12 cellular contexts compared by ENCODE assay signal in the genomic region with DNA sequence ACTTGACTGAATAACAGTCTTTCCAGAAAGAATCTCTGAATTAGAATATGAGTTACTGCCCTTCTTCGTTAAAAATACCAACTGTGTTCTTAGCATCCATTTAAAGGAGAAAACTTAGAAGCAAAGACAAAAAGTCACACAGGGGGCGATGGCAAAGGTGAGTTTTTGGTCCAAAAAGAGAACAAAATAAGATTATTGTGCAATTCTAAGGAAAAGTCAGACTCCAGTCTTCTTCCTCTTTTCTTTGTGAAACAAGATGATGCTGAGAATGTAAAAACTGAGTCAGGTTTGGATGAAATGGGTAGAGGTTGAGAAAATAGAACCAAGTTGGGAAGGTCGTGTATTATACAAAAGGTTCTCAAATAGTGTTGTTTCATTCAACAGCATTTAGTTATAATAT. TPM values are rescaled to one million over a fixed set of nuclear protein-coding genes. Genes with fewer than 3 reads are reported as not detected.
A peak's percentile ranks its signal among the peaks of the same experiment; 100 is the strongest.
DNase-seq lines count a peak whose midpoint lies in the region; ATAC-seq and TF ChIP-seq lines count a peak whose summit lies in the region.
"Had no signal": no experiment of that assay in that cellular context is flagged by ENCODE, and none has a peak within 500 bp of the region (broad histone marks: within the 10 kb centered on the region; RNA-seq: fewer than 3 reads in every experiment).

No MANE protein-coding gene starts in this region.

- H3K4me1 Mint-ChIP-seq in MCF 10A (ENCODE audit: insufficient read depth, unreplicated experiment) (peaks cover 11% of the 10 kb centered on the region), endodermal cell (peaks cover 13% of the 10 kb centered on the region)

- H3K9me3 Mint-ChIP-seq in MCF 10A (ENCODE audit: unreplicated experiment) (no peaks in the 10 kb centered on the region), endodermal cell (no peaks in the 10 kb centered on the region)

- DNase-seq in MCF 10A (ENCODE audit: unreplicated experiment) (no peak), breast epithelium (ENCODE audit: low spot score in 2 of 2) (no peak), OCI-M1 (lab: John Stamatoyannopoulos, UW) (peak; percentile 46), endodermal cell (no peak), thoracic aorta (ENCODE audit: low spot score) (no peak), WERI-Rb-1 (no peak), NCI-H526 treated with DMSO at 0.1 percent for 48 hours (lab: John Stamatoyannopoulos, UW) (no peak)
- DNase-seq: NCI-H524 treated with DMSO at 0.1 percent for 48 hours had no signal

- no peaks in the 10 kb centered on the region for H3K9me3 ChIP-seq in breast epithelium
- no peaks in the 10 kb centered on the region for H3K9me3 ChIP-seq in endodermal cell (ENCODE audit: control insufficient read depth, low read length)
- H3K9me3 ChIP-seq in thoracic aorta = no peaks in the 10 kb centered on the region
- no peaks in the 10 kb centered on the region for H3K9me3 ChIP-seq in WERI-Rb-1 (ENCODE audit: severe bottlenecking)
- H3K9me3 ChIP-seq: ascending aorta had no signal

- no peak for ATAC-seq in thoracic aorta (ENCODE audit: insufficient number of reproducible peaks, low FRiP score, low read depth)
- ATAC-seq in HG03354 (IDR thresholded peaks at IDR 0.05; ENCODE audit: poor library complexity, severe bottlenecking, unreplicated experiment) = no peak

- H3K9ac ChIP-seq in endodermal cell (ENCODE audit: extremely low read depth, low read length, poor library complexity, severe bottlenecking) = no peak overlapping the region

- WGBS in endodermal cell (ENCODE audit: insufficient coverage in 1 of 2, insufficient read length in 1 of 2), 2 experiments = 89 to 100% methylated on average over 1 to 3 of the region's 3 CpGs

- POLR2A ChIA-PET in MCF 10A (lab: Yijun Ruan, JAX) = interaction anchor here (0.7 to 0.9 kb wide), 2 partner anchors 340 to 1267 kb away, joined by 3 read pairs; no protein-coding TSS in a partner anchor

- H3K27me3 ChIP-seq in breast epithelium (no peaks in the 10 kb centered on the region), endodermal cell (ENCODE audit: control insufficient read depth, insufficient read depth, low read length, poor library complexity, severe bottlenecking) (peaks cover 24% of the 10 kb centered on the region), thoracic aorta (replicated peaks; ENCODE audit: insufficient read depth) (no peaks in the 10 kb centered on the region), WERI-Rb-1 (ENCODE audit: insufficient read depth, low read depth, severe bottlenecking) (no peaks in the 10 kb centered on the region)
- H3K27me3 ChIP-seq: ascending aorta had no signal

- no peak for TF ChIP-seq POLR2A in breast epithelium (IDR thresholded peaks at IDR 0.05)

- no TSS peak for BruUV-seq in MCF 10A (replicated peaks; lab: Mats Ljungman, UMichigan)

- TF ChIP-seq CTCF in MCF 10A (IDR thresholded peaks at IDR 0.05; ENCODE audit: unreplicated experiment) (no peak), breast epithelium (IDR thresholded peaks at IDR 0.05) (no peak), endodermal cell (conservative IDR thresholded peaks at IDR 0.05) (no peak), thoracic aorta (IDR thresholded peaks at IDR 0.05) (no peak), WERI-Rb-1 (IDR thresholded peaks at IDR 0.05; ENCODE audit: low read depth, low read length) (no peak)

- H3K36me3 ChIP-seq in breast epithelium = no peaks in the 10 kb centered on the region
- H3K36me3 ChIP-seq in endodermal cell (ENCODE audit: control insufficient read depth, insufficient read depth, low read length) = peaks cover 21% of the 10 kb centered on the region
- H3K36me3 ChIP-seq in thoracic aorta = no peaks in the 10 kb centered on the region
- peaks cover 9% of the 10 kb centered on the region for H3K36me3 ChIP-seq in WERI-Rb-1

- H3K27ac Mint-ChIP-seq in MCF 10A (ENCODE audit: low read depth, unreplicated experiment) (no peak overlapping the region), endodermal cell (no peak overlapping the region)

- H3K4me1 ChIP-seq in breast epithelium = peaks cover 0 to 16% of the 10 kb centered on the region in 2 donors
- no peaks in the 10 kb centered on the region for H3K4me1 ChIP-seq in endodermal cell (ENCODE audit: control insufficient read depth, insufficient read depth, low read length)
- H3K4me1 ChIP-seq in thoracic aorta (ENCODE audit: control insufficient read depth in 1 of 2, low read depth in 2 of 2) = peaks cover 9 to 14% of the 10 kb centered on the region in 2 donors

- H3K4me3 Mint-ChIP-seq in MCF 10A (ENCODE audit: unreplicated experiment) = peak overlapping the region; percentile 90
- H3K4me3 Mint-ChIP-seq in endodermal cell = peak overlapping the region; percentile 88

- intact Hi-C loops in MCF 10A (cut with micrococcal nuclease) (no loop called here), breast epithelium (cut with DNase I; ENCODE audit: low total_unique reads) (no loop called here)

- H3K36me3 Mint-ChIP-seq in MCF 10A (ENCODE audit: insufficient read depth, unreplicated experiment) = peaks cover 7% of the 10 kb centered on the region
- H3K36me3 Mint-ChIP-seq in endodermal cell (ENCODE audit: low read depth) = peaks cover 17% of the 10 kb centered on the region

- H3K27me3 Mint-ChIP-seq in MCF 10A (ENCODE audit: insufficient read depth, unreplicated experiment) (peaks cover 4% of the 10 kb centered on the region), endodermal cell (ENCODE audit: insufficient read depth) (peaks cover 3% of the 10 kb centered on the region)

- H3K4me3 ChIP-seq in breast epithelium (no peak overlapping the region), endodermal cell (ENCODE audit: low read length) (peak overlapping the region; percentile 92), thoracic aorta (peak overlapping the region; percentile 10), WERI-Rb-1 (ENCODE audit: low read depth, low read length) (no peak overlapping the region)

- H3K27ac ChIP-seq in breast epithelium = no peak overlapping the region
- no peak overlapping the region for H3K27ac ChIP-seq in endodermal cell (ENCODE audit: low read depth, low read length)
- H3K27ac ChIP-seq in thoracic aorta = no peak overlapping the region
- no peak overlapping the region for H3K27ac ChIP-seq in WERI-Rb-1
- H3K27ac ChIP-seq: ascending aorta, C4-2B had no signal

- CTCF ChIA-PET in MCF 10A (lab: Yijun Ruan, JAX) = interaction anchor here (0.7 to 1.0 kb wide), 2 partner anchors 16 to 366 kb away, joined by 5 read pairs; partner anchors contain the start of gene CEP162

RNA-seq across cellular contexts. Expression of gene CYB5R4, which starts 1.6 kb away (rescaled TPM):
- total RNA-seq in MCF 10A (2022) = 18.9 and 22.2 TPM in 2 replicates
- total RNA-seq in breast epithelium = 10 to 100 TPM in 1 of 3 donors, 1 to 10 TPM in 2; 7.2 to 11.1 (median 7.8) TPM
- 10 to 100 TPM; 13.7 to 18.9 TPM for total RNA-seq in endodermal cell
- 12.7 TPM for polyA plus RNA-seq in endodermal cell (2013, experiment 1 of 2)
- 12.8 TPM for polyA plus RNA-seq in endodermal cell (2013, experiment 2 of 2)
- 10 to 100 TPM in 1 of 2 donors, 1 to 10 TPM in 1; 9.1 to 16.2 TPM for total RNA-seq in thoracic aorta

RNA-seq across cellular contexts. Expression of gene RIPPLY2, which starts 7.9 kb away (rescaled TPM):
- total RNA-seq in MCF 10A (2022) = not detected in 2 replicates
- total RNA-seq in breast epithelium = not detected
- total RNA-seq in endodermal cell = 1 to 10 TPM in 1 of 2 donors, under 1 TPM in 1; 0.07 to 1.2 TPM
- polyA plus RNA-seq in endodermal cell (2013, experiment 1 of 2) = not detected
- polyA plus RNA-seq in endodermal cell (2013, experiment 2 of 2) = not detected
- total RNA-seq in thoracic aorta = not detected
- total RNA-seq: ascending aorta, mesenteric fat pad had no signal

Comparison
In these comparisons a context has a peak if more than half of its experiments do, and no peak if none do; other contexts are left out.
1. H3K4me3 ChIP-seq: peak in endodermal cell (single experiment) and thoracic aorta (single experiment); none in breast epithelium (0 of 3) and WERI-Rb-1 (single experiment).